Comparison of ENCODE assay signal across 1 cellular context in the genomic region with DNA sequence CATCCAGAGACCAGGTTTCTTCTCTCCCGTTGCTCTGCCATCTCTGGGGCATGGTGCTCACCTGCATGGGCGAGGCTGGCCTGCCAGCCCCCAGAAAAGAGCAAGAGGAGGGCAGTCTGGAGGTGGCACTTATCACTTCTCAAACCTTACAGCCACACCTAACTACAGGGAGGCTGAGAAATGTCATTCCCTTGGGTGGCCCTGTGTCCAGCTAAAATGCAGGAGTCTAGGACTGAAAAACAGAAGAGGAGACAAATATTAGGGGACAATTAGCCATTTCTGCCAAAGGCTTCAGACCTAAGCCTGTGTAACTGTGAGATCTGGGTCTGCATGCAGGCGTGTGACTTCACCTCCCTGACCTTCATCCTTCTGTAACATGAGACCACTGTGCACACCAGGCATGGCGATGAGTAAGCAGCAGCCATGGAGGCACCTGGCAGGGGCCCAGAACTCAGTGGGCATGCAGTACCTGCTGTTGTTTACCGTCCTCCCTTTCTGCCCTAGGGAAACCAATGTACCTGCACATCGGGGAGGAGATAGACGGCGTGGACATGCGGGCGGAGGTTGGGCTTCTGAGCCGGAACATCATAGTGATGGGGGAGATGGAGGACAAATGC.
TF ChIP-seq lines count a peak whose summit lies in the region.

No MANE protein-coding gene starts in this region.

TF ChIP-seq in HEK293, 187 proteins besides CTCF, POLR2A, EP300 and RAD21 (continued from another document and continues in another):
- TF ChIP-seq ZNF398 (tag by site-specific recombination; IDR thresholded peaks at IDR 0.05) (no peak), ZNF621 (tag by site-specific recombination; IDR thresholded peaks at IDR 0.05) (no peak), ZNF280D (tag by site-specific recombination; IDR thresholded peaks at IDR 0.05) (no peak), WT1 (tag by site-specific recombination; IDR thresholded peaks at IDR 0.05) (peak; percentile 87), ZNF600 (tag by site-specific recombination; IDR thresholded peaks at IDR 0.05) (peak; percentile 62; the same call in 1 of the 2 replicates), ZBTB8A (tag by site-specific recombination; IDR thresholded peaks at IDR 0.05) (no peak), ZNF311 (tag by site-specific recombination; IDR thresholded peaks at IDR 0.05; ENCODE audit: borderline replicate concordance) (no peak), ZNF830 (tag by site-specific recombination; IDR thresholded peaks at IDR 0.05; ENCODE audit: low read depth) (no peak), ZFP37 (tag by site-specific recombination; IDR thresholded peaks at IDR 0.05) (no peak), ZFP41 (tag by site-specific recombination; IDR thresholded peaks at IDR 0.05; ENCODE audit: borderline replicate concordance) (no peak), PRDM6 (tag by site-specific recombination; IDR thresholded peaks at IDR 0.05) (no peak), MYNN (tag by site-specific recombination; IDR thresholded peaks at IDR 0.05; ENCODE audit: borderline replicate concordance) (no peak), IKZF3 (tag by site-specific recombination; IDR thresholded peaks at IDR 0.05) (peak; percentile 82), ZNF350 (tag by site-specific recombination; IDR thresholded peaks at IDR 0.05) (no peak), ZNF114 (tag by site-specific recombination; IDR thresholded peaks at IDR 0.05) (no peak), ZNF629 (tag by site-specific recombination; IDR thresholded peaks at IDR 0.05) (peak; percentile 61), ZNF76 (tag by site-specific recombination; IDR thresholded peaks at IDR 0.05; ENCODE audit: borderline replicate concordance, low read depth) (no peak), GLI2 (tag by site-specific recombination; IDR thresholded peaks at IDR 0.05; ENCODE audit: borderline replicate concordance, low read depth) (no peak), SP7 (tag by site-specific recombination; IDR thresholded peaks at IDR 0.05) (peak; percentile 72), ZNF513 (tag by site-specific recombination; IDR thresholded peaks at IDR 0.05) (peak; percentile 77), ZNF221 (tag by site-specific recombination; IDR thresholded peaks at IDR 0.05; ENCODE audit: borderline replicate concordance) (no peak), SETDB1 (IDR thresholded peaks at IDR 0.05; ENCODE audit: insufficient read length, low read length) (no peak), ZNF837 (tag by site-specific recombination; IDR thresholded peaks at IDR 0.05) (no peak), YY2 (tag by site-specific recombination; IDR thresholded peaks at IDR 0.05) (peak; percentile 76; the same call in 1 of the 2 replicates), ZNF658 (tag by site-specific recombination; IDR thresholded peaks at IDR 0.05) (no peak), ZNF391 (tag by site-specific recombination; IDR thresholded peaks at IDR 0.05; ENCODE audit: borderline replicate concordance, low read depth) (no peak), GLI4 (tag by site-specific recombination; IDR thresholded peaks at IDR 0.05) (no peak), SCRT1 (tag by site-specific recombination; IDR thresholded peaks at IDR 0.05; ENCODE audit: borderline replicate concordance) (no peak), ZNF146 (tag by site-specific recombination; IDR thresholded peaks at IDR 0.05) (no peak), SP3 (tag by site-specific recombination; IDR thresholded peaks at IDR 0.05) (no peak), ZNF184 (tag by site-specific recombination; IDR thresholded peaks at IDR 0.05) (no peak), ZNF544 (tag by site-specific recombination; IDR thresholded peaks at IDR 0.05) (no peak), GFI1B (tag by site-specific recombination; IDR thresholded peaks at IDR 0.05) (no peak), PRDM1 (tag by site-specific recombination; IDR thresholded peaks at IDR 0.05) (no peak), ZNF211 (tag by site-specific recombination; IDR thresholded peaks at IDR 0.05; ENCODE audit: low read depth) (no peak), ZNF354C (tag by site-specific recombination; IDR thresholded peaks at IDR 0.05; ENCODE audit: borderline replicate concordance, low read depth) (no peak), ZNF473 (tag by site-specific recombination; IDR thresholded peaks at IDR 0.05) (no peak), ZNF433 (tag by site-specific recombination; IDR thresholded peaks at IDR 0.05; ENCODE audit: low read depth) (no peak), ZNF16 (tag by site-specific recombination; IDR thresholded peaks at IDR 0.05; ENCODE audit: low read depth) (no peak), ZNF548 (tag by site-specific recombination; IDR thresholded peaks at IDR 0.05) (no peak), HOXD13 (CRISPR knock-in tag; IDR thresholded peaks at IDR 0.05; ENCODE audit: borderline replicate concordance) (no peak), KLF16 (tag by site-specific recombination; IDR thresholded peaks at IDR 0.05) (no peak), ZNF37A (tag by site-specific recombination; IDR thresholded peaks at IDR 0.05) (no peak), ZNF701 (tag by site-specific recombination; IDR thresholded peaks at IDR 0.05) (no peak), ZBTB26 (tag by site-specific recombination; optimal IDR thresholded peaks at IDR 0.05) (no peak), ZNF366 (tag by site-specific recombination; conservative IDR thresholded peaks at IDR 0.05) (peak; percentile 72)
- TF ChIP-seq, protein P1, sequence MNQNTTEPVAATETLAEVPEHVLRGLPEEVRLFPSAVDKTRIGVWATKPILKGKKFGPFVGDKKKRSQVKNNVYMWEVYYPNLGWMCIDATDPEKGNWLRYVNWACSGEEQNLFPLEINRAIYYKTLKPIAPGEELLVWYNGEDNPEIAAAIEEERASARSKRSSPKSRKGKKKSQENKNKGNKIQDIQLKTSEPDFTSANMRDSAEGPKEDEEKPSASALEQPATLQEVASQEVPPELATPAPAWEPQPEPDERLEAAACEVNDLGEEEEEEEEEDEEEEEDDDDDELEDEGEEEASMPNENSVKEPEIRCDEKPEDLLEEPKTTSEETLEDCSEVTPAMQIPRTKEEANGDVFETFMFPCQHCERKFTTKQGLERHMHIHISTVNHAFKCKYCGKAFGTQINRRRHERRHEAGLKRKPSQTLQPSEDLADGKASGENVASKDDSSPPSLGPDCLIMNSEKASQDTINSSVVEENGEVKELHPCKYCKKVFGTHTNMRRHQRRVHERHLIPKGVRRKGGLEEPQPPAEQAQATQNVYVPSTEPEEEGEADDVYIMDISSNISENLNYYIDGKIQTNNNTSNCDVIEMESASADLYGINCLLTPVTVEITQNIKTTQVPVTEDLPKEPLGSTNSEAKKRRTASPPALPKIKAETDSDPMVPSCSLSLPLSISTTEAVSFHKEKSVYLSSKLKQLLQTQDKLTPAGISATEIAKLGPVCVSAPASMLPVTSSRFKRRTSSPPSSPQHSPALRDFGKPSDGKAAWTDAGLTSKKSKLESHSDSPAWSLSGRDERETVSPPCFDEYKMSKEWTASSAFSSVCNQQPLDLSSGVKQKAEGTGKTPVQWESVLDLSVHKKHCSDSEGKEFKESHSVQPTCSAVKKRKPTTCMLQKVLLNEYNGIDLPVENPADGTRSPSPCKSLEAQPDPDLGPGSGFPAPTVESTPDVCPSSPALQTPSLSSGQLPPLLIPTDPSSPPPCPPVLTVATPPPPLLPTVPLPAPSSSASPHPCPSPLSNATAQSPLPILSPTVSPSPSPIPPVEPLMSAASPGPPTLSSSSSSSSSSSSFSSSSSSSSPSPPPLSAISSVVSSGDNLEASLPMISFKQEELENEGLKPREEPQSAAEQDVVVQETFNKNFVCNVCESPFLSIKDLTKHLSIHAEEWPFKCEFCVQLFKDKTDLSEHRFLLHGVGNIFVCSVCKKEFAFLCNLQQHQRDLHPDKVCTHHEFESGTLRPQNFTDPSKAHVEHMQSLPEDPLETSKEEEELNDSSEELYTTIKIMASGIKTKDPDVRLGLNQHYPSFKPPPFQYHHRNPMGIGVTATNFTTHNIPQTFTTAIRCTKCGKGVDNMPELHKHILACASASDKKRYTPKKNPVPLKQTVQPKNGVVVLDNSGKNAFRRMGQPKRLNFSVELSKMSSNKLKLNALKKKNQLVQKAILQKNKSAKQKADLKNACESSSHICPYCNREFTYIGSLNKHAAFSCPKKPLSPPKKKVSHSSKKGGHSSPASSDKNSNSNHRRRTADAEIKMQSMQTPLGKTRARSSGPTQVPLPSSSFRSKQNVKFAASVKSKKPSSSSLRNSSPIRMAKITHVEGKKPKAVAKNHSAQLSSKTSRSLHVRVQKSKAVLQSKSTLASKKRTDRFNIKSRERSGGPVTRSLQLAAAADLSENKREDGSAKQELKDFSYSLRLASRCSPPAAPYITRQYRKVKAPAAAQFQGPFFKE (tag by site-specific recombination; IDR thresholded peaks at IDR 0.05; ENCODE audit: borderline replicate concordance): no peak
- TF ChIP-seq, protein P2, sequence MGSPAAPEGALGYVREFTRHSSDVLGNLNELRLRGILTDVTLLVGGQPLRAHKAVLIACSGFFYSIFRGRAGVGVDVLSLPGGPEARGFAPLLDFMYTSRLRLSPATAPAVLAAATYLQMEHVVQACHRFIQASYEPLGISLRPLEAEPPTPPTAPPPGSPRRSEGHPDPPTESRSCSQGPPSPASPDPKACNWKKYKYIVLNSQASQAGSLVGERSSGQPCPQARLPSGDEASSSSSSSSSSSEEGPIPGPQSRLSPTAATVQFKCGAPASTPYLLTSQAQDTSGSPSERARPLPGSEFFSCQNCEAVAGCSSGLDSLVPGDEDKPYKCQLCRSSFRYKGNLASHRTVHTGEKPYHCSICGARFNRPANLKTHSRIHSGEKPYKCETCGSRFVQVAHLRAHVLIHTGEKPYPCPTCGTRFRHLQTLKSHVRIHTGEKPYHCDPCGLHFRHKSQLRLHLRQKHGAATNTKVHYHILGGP (tag by site-specific recombination; IDR thresholded peaks at IDR 0.05): no peak
